1 cellular context compared by ENCODE assay signal in the genomic region with DNA sequence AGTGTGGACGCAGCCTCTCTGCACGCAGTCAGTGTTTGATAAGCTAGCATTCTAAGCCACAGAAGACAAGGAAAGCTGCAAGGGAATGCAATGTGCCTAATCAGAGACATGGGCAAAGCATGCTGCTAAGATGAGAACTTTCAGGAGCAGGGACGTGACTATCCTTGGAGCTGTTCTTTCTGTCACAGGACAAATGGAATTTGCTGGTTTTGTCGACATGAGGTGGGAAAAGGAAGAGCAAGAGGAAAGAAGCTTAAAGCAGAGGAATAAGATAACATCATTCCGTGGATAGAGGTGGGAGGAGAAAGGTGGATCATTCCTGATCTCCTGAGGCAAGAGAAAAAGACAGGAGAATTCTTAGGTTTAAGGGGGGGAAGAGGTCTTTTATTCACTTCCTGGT.
TF ChIP-seq lines count a peak whose summit lies in the region.

No MANE protein-coding gene starts in this region.

TF ChIP-seq in WTC11, 78 proteins besides CTCF, POLR2A, EP300 and RAD21 (continued from another document):
- TF ChIP-seq, protein P1, sequence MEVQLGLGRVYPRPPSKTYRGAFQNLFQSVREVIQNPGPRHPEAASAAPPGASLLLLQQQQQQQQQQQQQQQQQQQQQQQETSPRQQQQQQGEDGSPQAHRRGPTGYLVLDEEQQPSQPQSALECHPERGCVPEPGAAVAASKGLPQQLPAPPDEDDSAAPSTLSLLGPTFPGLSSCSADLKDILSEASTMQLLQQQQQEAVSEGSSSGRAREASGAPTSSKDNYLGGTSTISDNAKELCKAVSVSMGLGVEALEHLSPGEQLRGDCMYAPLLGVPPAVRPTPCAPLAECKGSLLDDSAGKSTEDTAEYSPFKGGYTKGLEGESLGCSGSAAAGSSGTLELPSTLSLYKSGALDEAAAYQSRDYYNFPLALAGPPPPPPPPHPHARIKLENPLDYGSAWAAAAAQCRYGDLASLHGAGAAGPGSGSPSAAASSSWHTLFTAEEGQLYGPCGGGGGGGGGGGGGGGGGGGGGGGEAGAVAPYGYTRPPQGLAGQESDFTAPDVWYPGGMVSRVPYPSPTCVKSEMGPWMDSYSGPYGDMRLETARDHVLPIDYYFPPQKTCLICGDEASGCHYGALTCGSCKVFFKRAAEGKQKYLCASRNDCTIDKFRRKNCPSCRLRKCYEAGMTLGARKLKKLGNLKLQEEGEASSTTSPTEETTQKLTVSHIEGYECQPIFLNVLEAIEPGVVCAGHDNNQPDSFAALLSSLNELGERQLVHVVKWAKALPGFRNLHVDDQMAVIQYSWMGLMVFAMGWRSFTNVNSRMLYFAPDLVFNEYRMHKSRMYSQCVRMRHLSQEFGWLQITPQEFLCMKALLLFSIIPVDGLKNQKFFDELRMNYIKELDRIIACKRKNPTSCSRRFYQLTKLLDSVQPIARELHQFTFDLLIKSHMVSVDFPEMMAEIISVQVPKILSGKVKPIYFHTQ (CRISPR knock-in tag; IDR thresholded peaks at IDR 0.05), result no peak
- TF ChIP-seq, protein P2, sequence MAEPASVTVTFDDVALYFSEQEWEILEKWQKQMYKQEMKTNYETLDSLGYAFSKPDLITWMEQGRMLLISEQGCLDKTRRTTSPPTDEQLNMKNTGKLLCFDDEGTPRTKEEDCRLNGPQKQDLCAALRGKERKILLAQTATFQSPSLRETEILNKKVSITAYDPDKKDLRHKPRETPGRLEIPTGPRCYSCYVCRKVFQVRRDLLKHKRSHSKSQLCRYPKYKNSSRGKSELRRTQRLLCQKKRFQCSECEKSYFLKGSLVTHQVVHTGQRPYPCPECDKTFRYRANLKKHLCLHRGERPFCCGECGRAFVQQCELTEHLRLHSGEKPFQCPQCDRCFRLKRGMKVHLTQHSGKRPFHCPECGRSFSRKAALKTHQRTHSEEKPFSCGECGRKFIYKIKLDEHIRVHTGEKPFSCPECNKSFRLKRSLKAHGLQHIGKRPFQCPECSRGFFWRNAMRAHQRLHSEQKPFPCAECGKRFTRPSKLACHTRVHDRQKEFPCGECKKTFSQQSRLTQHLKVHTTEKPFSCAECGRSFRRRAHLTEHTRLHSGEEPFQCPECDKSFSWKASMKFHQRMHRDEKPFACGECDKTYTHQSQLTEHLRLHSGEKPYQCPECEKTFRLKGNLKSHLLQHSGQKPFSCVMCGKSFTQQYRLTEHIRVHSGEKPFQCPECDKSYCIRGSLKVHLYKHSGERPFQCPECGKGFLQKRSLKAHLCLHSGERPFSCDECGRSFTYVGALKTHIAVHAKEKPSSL (CRISPR knock-in tag; conservative IDR thresholded peaks at IDR 0.05), result no peak
